Comparison of ENCODE assay signal across 1 cellular context in genomic region chr11:858053-858992, GRCh38.
TF ChIP-seq lines count a peak whose summit lies in the region.

No MANE protein-coding gene starts in this region.

TF ChIP-seq in K562, 482 proteins besides CTCF, POLR2A, EP300 and RAD21:
- TF ChIP-seq FOXJ3 (CRISPR knock-in tag; IDR thresholded peaks at IDR 0.05), result no peak
- peak; percentile 10 for TF ChIP-seq HNRNPLL (IDR thresholded peaks at IDR 0.05; ENCODE audit: low read depth, low read length, poor library complexity, severe bottlenecking)
- no peak for TF ChIP-seq SMARCE1 (IDR thresholded peaks at IDR 0.05)
- no peak for TF ChIP-seq NFIX (CRISPR knock-in tag; IDR thresholded peaks at IDR 0.05; ENCODE audit: low read depth)
- TF ChIP-seq STAT5A (IDR thresholded peaks at IDR 0.05; ENCODE audit: borderline replicate concordance, low read length), result peak; percentile 7; the same call in 1 of the 2 replicates
- TF ChIP-seq ZHX1 (conservative IDR thresholded peaks at IDR 0.05; ENCODE audit: low read length), result no peak
- no peak for TF ChIP-seq FIP1L1 (IDR thresholded peaks at IDR 0.05; ENCODE audit: low read depth, low read length, poor library complexity, severe bottlenecking)
- TF ChIP-seq ZNF639 (CRISPR knock-in tag; conservative IDR thresholded peaks at IDR 0.05 in 1 of 2, IDR thresholded peaks at IDR 0.05 in 1 of 2), result no peak
- TF ChIP-seq BMI1 (IDR thresholded peaks at IDR 0.05; ENCODE audit: low read length), result no peak
- no peak for TF ChIP-seq ZNF518B (CRISPR knock-in tag; IDR thresholded peaks at IDR 0.05)
- TF ChIP-seq AFF1 (IDR thresholded peaks at IDR 0.05; ENCODE audit: low read depth in 1 of 2, partially characterized antibody in 2 of 2), result no peak
- no peak for TF ChIP-seq KLF1 (tag; IDR thresholded peaks at IDR 0.05)
- TF ChIP-seq ZNF695 (CRISPR knock-in tag; IDR thresholded peaks at IDR 0.05), result no peak
